8 cellular contexts compared by ENCODE assay signal in genomic region chr17:42287305-42288077, GRCh38. TPM values are rescaled to one million over a fixed set of nuclear protein-coding genes. Genes with fewer than 3 reads are reported as not detected.
DNase-seq lines count a peak whose midpoint lies in the region; FAIRE-seq lines count a peak whose summit lies in the region.
"Had no signal": no experiment of that assay in that cellular context is flagged by ENCODE, and none has a peak within 500 bp of the region (broad histone marks: within the 10 kb centered on the region; RNA-seq: fewer than 3 reads in every experiment).

No MANE protein-coding gene starts in this region.

- H3K9ac ChIP-seq in iPS-15b (ENCODE audit: low read depth, low read length), result peak overlapping the region; percentile 47

- DNase-seq in GM19239 (ENCODE audit: insufficient read length, low spot score), result no peak
- DNase-seq in RPMI7951 (ENCODE audit: low read depth), result peak; percentile 62
- DNase-seq in anterior cingulate cortex (lab: John Stamatoyannopoulos, UW), result peak in 34 of 58 donors; percentile 6 to 68 (median 32)
- no peak for DNase-seq in DMS114 treated with DMSO at 0.1 percent for 48 hours (lab: John Stamatoyannopoulos, UW; ENCODE audit: unreplicated experiment)
- DNase-seq in NCI-H1930 (lab: John Stamatoyannopoulos, UW), result no peak

- H3K9me3 ChIP-seq in iPS-15b (ENCODE audit: control insufficient read depth, insufficient read depth, low read length), result no peaks in the 10 kb centered on the region

- peak overlapping the region; percentile 43 for H3K4me3 ChIP-seq in iPS-15b (ENCODE audit: low read depth, low read length)
- H3K4me3 ChIP-seq in skin epidermis, result peak overlapping the region; percentile 49 to 68 (median 56)

- H3K27me3 ChIP-seq in iPS-15b (ENCODE audit: control insufficient read depth, insufficient read depth, low read length), result peaks cover 24% of the 10 kb centered on the region

- H3K36me3 ChIP-seq in iPS-15b (ENCODE audit: control insufficient read depth, insufficient read depth, low read length), result no peaks in the 10 kb centered on the region

- FAIRE-seq in GM19239 (lab: Jason Lieb, UNC), result peak; percentile 83

- peak overlapping the region; percentile 39 to 98 (median 90) for H3K27ac ChIP-seq in skin epidermis
- H3K27ac ChIP-seq: epithelial cell of prostate had no signal

- peaks cover 3% of the 10 kb centered on the region for H3K4me1 ChIP-seq in iPS-15b (ENCODE audit: control insufficient read depth, insufficient read depth, low read length)

RNA-seq across cellular contexts. Expression of gene STAT5A, which starts 0.8 kb away (rescaled TPM):
- total RNA-seq in RPMI7951 (2014; rRNA removed; shearing (Covaris generic)), result 7.8 and 23.9 TPM in 2 replicates

RNA-seq across cellular contexts. Expression of gene STAT5B, which starts 11.3 kb away (rescaled TPM):
- total RNA-seq in RPMI7951 (2014; rRNA removed; shearing (Covaris generic)), result 11.2 and 12.6 TPM in 2 replicates

Comparison
In these comparisons a context has a peak if more than half of its experiments do, and no peak if none do; other contexts are left out.
1. DNase-seq: peak in RPMI7951 (single experiment) and anterior cingulate cortex (34 of 58); none in GM19239 (single experiment), DMS114 treated with DMSO at 0.1 percent for 48 hours (single experiment) and NCI-H1930 (0 of 2).